In the genomic region with DNA sequence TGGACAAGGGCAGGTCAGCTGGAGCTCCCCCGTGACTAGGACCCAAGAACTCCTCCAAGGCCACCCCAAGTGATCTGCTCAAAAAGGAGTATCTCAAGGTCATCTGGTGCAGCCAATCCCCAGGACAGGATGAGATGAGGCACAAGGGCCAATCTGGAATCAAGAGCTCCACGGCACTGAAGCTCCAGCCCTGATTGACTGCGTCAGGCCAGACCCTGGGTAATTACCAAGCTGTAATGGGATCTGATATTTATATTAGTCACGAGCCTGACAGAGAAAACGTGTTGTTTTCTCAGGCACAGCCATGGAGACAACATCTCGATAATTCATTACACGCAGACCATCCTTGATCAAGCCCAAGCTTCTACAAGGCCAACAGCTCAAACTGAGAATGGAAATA, we compare ENCODE assay signal across 17 cellular contexts. TPM values are rescaled to one million over a fixed set of nuclear protein-coding genes. Genes with fewer than 3 reads are reported as not detected.
DNase-seq lines count a peak whose midpoint lies in the region; TF ChIP-seq lines count a peak whose summit lies in the region.
"Had no signal": no experiment of that assay in that cellular context is flagged by ENCODE, and none has a peak within 500 bp of the region (broad histone marks: within the 10 kb centered on the region; RNA-seq: fewer than 3 reads in every experiment).

No MANE protein-coding gene starts in this region.

- H3K9me3 ChIP-seq in neural cell (ENCODE audit: low read length), result no peaks in the 10 kb centered on the region
- H3K9me3 ChIP-seq in transverse colon, result no peaks in the 10 kb centered on the region
- H3K9me3 ChIP-seq in vagina, result no peaks in the 10 kb centered on the region

- H3K4me3 ChIP-seq in neural cell (ENCODE audit: low read length) (peak overlapping the region; percentile 99), transverse colon (no peak overlapping the region), vagina (no peak overlapping the region)
- H3K4me3 ChIP-seq: GM23248 had no signal

- H2AFZ ChIP-seq in neural cell (ENCODE audit: low read depth, low read length), result no peak overlapping the region
- H2AFZ ChIP-seq: GM23248 had no signal

- no peaks in the 10 kb centered on the region for H3K9me3 Mint-ChIP-seq in chondrocyte (ENCODE audit: low read depth)
- H3K9me3 Mint-ChIP-seq: CD4-positive, alpha-beta T cell had no signal

- intact Hi-C loops in transverse colon (cut with DNase I; ENCODE audit: low total_unique reads) (loop anchor here (10.0 kb wide), 1 partner anchor 109 kb away; no protein-coding TSS in a partner anchor), vagina (cut with DNase I) (no loop called here)

- H3K27me3 ChIP-seq in neural cell (ENCODE audit: insufficient read depth, low read depth, low read length), result peaks cover 20% of the 10 kb centered on the region
- H3K27me3 ChIP-seq in transverse colon, result peaks cover 34% of the 10 kb centered on the region
- no peaks in the 10 kb centered on the region for H3K27me3 ChIP-seq in vagina

- H3K27me3 Mint-ChIP-seq in chondrocyte (ENCODE audit: low read depth), result no peaks in the 10 kb centered on the region

- H3K4me1 ChIP-seq in transverse colon (peaks cover 3 to 18% (median 5%) of the 10 kb centered on the region in 4 donors), vagina (peaks cover 20% of the 10 kb centered on the region)

- H3K9ac ChIP-seq in neural cell (ENCODE audit: low read length), result no peak overlapping the region
- H3K9ac ChIP-seq: GM23248 had no signal

- H3K4me2 ChIP-seq in neural cell (ENCODE audit: low read length), result no peak overlapping the region

- TF ChIP-seq RAD21 in neural cell (conservative IDR thresholded peaks at IDR 0.05), result no peak

- H3K36me3 ChIP-seq in neural cell (ENCODE audit: insufficient read depth, low read length) (peaks cover 9% of the 10 kb centered on the region), transverse colon (no peaks in the 10 kb centered on the region), vagina (no peaks in the 10 kb centered on the region)

- H4K20me1 ChIP-seq in neural cell (ENCODE audit: insufficient read depth), result no peaks in the 10 kb centered on the region

- TF ChIP-seq EP300 in neural cell (conservative IDR thresholded peaks at IDR 0.05; ENCODE audit: poor library complexity, severe bottlenecking), result no peak
- no peak for TF ChIP-seq EP300 in transverse colon (IDR thresholded peaks at IDR 0.05; ENCODE audit: low read depth)

- TF ChIP-seq CTCF in chondrocyte (IDR thresholded peaks at IDR 0.05), result no peak
- TF ChIP-seq CTCF in neural cell (IDR thresholded peaks at IDR 0.05; ENCODE audit: poor library complexity, severe bottlenecking), result no peak
- no peak for TF ChIP-seq CTCF in transverse colon (IDR thresholded peaks at IDR 0.05)
- TF ChIP-seq CTCF in vagina (IDR thresholded peaks at IDR 0.05), result no peak

- peaks cover 31% of the 10 kb centered on the region for H3K79me2 ChIP-seq in neural cell (replicated peaks; ENCODE audit: insufficient read depth, low read length)

- peak overlapping the region; percentile 30 for H3K27ac Mint-ChIP-seq in chondrocyte (ENCODE audit: unreplicated experiment)
- H3K27ac Mint-ChIP-seq: B cell; CD4-positive, alpha-beta T cell had no signal

- DNase-seq in LHCN-M2 (ENCODE audit: low read depth) (peak; percentile 56), chondrocyte (ENCODE audit: low spot score) (no peak), transverse colon (no peak), LoVo (ENCODE audit: low spot score) (no peak), vagina (ENCODE audit: extremely low spot score in 2 of 2) (no peak), OCI-M2 (lab: John Stamatoyannopoulos, UW; ENCODE audit: unreplicated experiment) (no peak)
- DNase-seq: CD4-positive, alpha-beta T cell; DMS79 treated with DMSO at 0.1 percent for 48 hours; GDM1; GM23248; KG1; NCI-H1105 treated with DMSO at 0.1 percent for 48 hours; NCI-H187; NCI-H446 had no signal

- peaks cover 62% of the 10 kb centered on the region for H3K4me1 Mint-ChIP-seq in chondrocyte (ENCODE audit: low read depth)

- H3F3A ChIP-seq in neural cell (ENCODE audit: insufficient read depth, low read length, poor library complexity, severe bottlenecking), result peaks cover 3% of the 10 kb centered on the region

- in situ Hi-C loops in transverse colon (cut with MboI; ENCODE audit: low pct_ligation_motif_present in 1 of 4, low pct_unique_long_range_greater_than_20kb in 1 of 4, low sequenced_read_pairs in 3 of 4), result loop anchor here in 1 of 4 donors (25.0 kb wide), 1 partner anchor 221 kb away; no protein-coding TSS in a partner anchor

- no peak for TF ChIP-seq POLR2A in transverse colon (IDR thresholded peaks at IDR 0.05)
- TF ChIP-seq POLR2A in vagina (IDR thresholded peaks at IDR 0.05), result no peak

- H3K4me3 Mint-ChIP-seq in chondrocyte (ENCODE audit: unreplicated experiment), result peak overlapping the region; percentile 13
- H3K4me3 Mint-ChIP-seq: B cell; CD4-positive, alpha-beta T cell had no signal

- no peaks in the 10 kb centered on the region for H3K9me2 ChIP-seq in neural cell (ENCODE audit: insufficient read depth, low read length)

- peaks cover 2% of the 10 kb centered on the region for H3K36me3 Mint-ChIP-seq in chondrocyte (ENCODE audit: low read depth)

- WGBS in transverse colon (ENCODE audit: low coverage in 1 of 2), 2 donors, result 67 to 100% methylated on average over 1 to 7 of the region's 7 CpGs

- H3K27ac ChIP-seq in neural cell (ENCODE audit: low read length) (no peak overlapping the region), transverse colon (peak overlapping the region; percentile 13 to 89 (median 26)), vagina (no peak overlapping the region)
- H3K27ac ChIP-seq: GM23248 had no signal

TF ChIP-seq in neural cell, 6 proteins besides CTCF, POLR2A, EP300 and RAD21:
- TF ChIP-seq EZH2 (IDR thresholded peaks at IDR 0.05; ENCODE audit: borderline replicate concordance, insufficient read depth, low read length, poor library complexity, severe bottlenecking) (no peak), TAF1 (IDR thresholded peaks at IDR 0.05; ENCODE audit: low read depth) (no peak), POLR2AphosphoS5 (IDR thresholded peaks at IDR 0.05) (no peak), MXI1 (conservative IDR thresholded peaks at IDR 0.05; ENCODE audit: poor library complexity, severe bottlenecking) (no peak), SMC3 (conservative IDR thresholded peaks at IDR 0.05; ENCODE audit: poor library complexity) (no peak)
- TF ChIP-seq, protein P1, sequence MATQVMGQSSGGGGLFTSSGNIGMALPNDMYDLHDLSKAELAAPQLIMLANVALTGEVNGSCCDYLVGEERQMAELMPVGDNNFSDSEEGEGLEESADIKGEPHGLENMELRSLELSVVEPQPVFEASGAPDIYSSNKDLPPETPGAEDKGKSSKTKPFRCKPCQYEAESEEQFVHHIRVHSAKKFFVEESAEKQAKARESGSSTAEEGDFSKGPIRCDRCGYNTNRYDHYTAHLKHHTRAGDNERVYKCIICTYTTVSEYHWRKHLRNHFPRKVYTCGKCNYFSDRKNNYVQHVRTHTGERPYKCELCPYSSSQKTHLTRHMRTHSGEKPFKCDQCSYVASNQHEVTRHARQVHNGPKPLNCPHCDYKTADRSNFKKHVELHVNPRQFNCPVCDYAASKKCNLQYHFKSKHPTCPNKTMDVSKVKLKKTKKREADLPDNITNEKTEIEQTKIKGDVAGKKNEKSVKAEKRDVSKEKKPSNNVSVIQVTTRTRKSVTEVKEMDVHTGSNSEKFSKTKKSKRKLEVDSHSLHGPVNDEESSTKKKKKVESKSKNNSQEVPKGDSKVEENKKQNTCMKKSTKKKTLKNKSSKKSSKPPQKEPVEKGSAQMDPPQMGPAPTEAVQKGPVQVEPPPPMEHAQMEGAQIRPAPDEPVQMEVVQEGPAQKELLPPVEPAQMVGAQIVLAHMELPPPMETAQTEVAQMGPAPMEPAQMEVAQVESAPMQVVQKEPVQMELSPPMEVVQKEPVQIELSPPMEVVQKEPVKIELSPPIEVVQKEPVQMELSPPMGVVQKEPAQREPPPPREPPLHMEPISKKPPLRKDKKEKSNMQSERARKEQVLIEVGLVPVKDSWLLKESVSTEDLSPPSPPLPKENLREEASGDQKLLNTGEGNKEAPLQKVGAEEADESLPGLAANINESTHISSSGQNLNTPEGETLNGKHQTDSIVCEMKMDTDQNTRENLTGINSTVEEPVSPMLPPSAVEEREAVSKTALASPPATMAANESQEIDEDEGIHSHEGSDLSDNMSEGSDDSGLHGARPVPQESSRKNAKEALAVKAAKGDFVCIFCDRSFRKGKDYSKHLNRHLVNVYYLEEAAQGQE (IDR thresholded peaks at IDR 0.05; ENCODE audit: borderline replicate concordance), result no peak

RNA-seq across cellular contexts. Expression of a gene that starts 4.2 kb away (rescaled TPM):
- total RNA-seq in LHCN-M2 (2014; rRNA removed) (27.4 and 28.6 TPM in 2 replicates), chondrocyte (76.1 to 87.6 TPM (median 86.7 TPM) in 3 replicates), transverse colon (100 to 1,000 TPM in 2 of 4 donors, 10 to 100 TPM in 2; 68.4 to 170 (median 119) TPM), vagina (94.3 TPM)
- 29.1 TPM for polyA plus RNA-seq in LHCN-M2 (2012)
- 60.8 and 62.4 TPM in 2 replicates for polyA plus RNA-seq in neural cell
- 133 and 171 TPM in 2 replicates for polyA minus RNA-seq in neural cell
- total RNA-seq: CD4-positive, alpha-beta T cell; SK-MEL-5 had no signal

Comparison
In these comparisons a context has a peak if more than half of its experiments do, and no peak if none do; other contexts are left out.
1. H3K27ac ChIP-seq: peak in transverse colon (4 of 4); none in neural cell (single experiment) and vagina (single experiment).